ENCODE assay signal across 8 cellular contexts in genomic region chr13:99086869-99087129, GRCh38.
DNase-seq lines count a peak whose midpoint lies in the region; ATAC-seq and TF ChIP-seq lines count a peak whose summit lies in the region.

No MANE protein-coding gene starts in this region.

- H3K23ac ChIP-seq in neuronal stem cell (ENCODE audit: low read depth, low read length, poor library complexity), result peak overlapping the region; percentile 87

- no peaks in the 10 kb centered on the region for H3K9me3 ChIP-seq in neuronal stem cell (replicated peaks in 1 of 2; ENCODE audit: control insufficient read depth in 2 of 2, insufficient read depth in 1 of 2, low read depth in 1 of 2, low read length in 2 of 2)

- H3K4me2 ChIP-seq in neuronal stem cell (ENCODE audit: insufficient read depth, low read length, poor library complexity, severe bottlenecking), result peak overlapping the region; percentile 98

- H2AK5ac ChIP-seq in neuronal stem cell (ENCODE audit: low read depth, low read length), result peak overlapping the region; percentile 84

- peak overlapping the region; percentile 61 for H2BK12ac ChIP-seq in neuronal stem cell (ENCODE audit: low read length)

- H3K14ac ChIP-seq in neuronal stem cell (ENCODE audit: low read length), result peak overlapping the region; percentile 67

- ATAC-seq in GM19328 (IDR thresholded peaks at IDR 0.05; ENCODE audit: unreplicated experiment), result peak; percentile 10
- ATAC-seq in HG03460 (IDR thresholded peaks at IDR 0.05; ENCODE audit: unreplicated experiment), result peak; percentile 23

- peak overlapping the region; percentile 40 for H2BK120ac ChIP-seq in neuronal stem cell (ENCODE audit: low read depth, low read length)

- H3K9ac ChIP-seq in neuronal stem cell (ENCODE audit: low read depth, low read length, poor library complexity), result peak overlapping the region; percentile 80

- H2AFZ ChIP-seq in neuronal stem cell (ENCODE audit: low read length), result peak overlapping the region; percentile 88

- H3K79me1 ChIP-seq in neuronal stem cell (ENCODE audit: low read depth, low read length), result no peaks in the 10 kb centered on the region

- H3K4me3 Mint-ChIP-seq in activated CD4-positive, alpha-beta T cell treated with anti-CD3 and anti-CD28 coated beads, Interleukin-2, amount 10 ng/mL, durations not matched to agents 24 days and 14 days, result peak overlapping the region; percentile 97

- H3K27me3 ChIP-seq in neuronal stem cell (ENCODE audit: control insufficient read depth in 3 of 3, insufficient read depth in 3 of 3, low read depth in 1 of 3, low read length in 3 of 3), result peaks cover 9 to 69% (median 36%) of the 10 kb centered on the region in 3 experiments

- WGBS in neuronal stem cell (ENCODE audit: extremely low coverage in 2 of 2, insufficient read length in 2 of 2, insufficient replicate concordance in 1 of 2), 2 donors, result no CpG with 5 or more reads among the region's 28 CpGs

- H3K27me3 Mint-ChIP-seq in activated CD4-positive, alpha-beta T cell treated with anti-CD3 and anti-CD28 coated beads, Interleukin-2, amount 10 ng/mL, durations not matched to agents 24 days and 14 days, result peaks cover 1% of the 10 kb centered on the region

- peak overlapping the region; percentile 40 for H2BK15ac ChIP-seq in neuronal stem cell (ENCODE audit: low read length)

- H3K36me3 ChIP-seq in neuronal stem cell (replicated peaks in 1 of 2; ENCODE audit: control insufficient read depth in 2 of 2, insufficient read depth in 2 of 2, low read length in 2 of 2), result no peaks in the 10 kb centered on the region

- H3K9me3 Mint-ChIP-seq in activated CD4-positive, alpha-beta T cell treated with anti-CD3 and anti-CD28 coated beads, Interleukin-2, amount 10 ng/mL, durations not matched to agents 24 days and 14 days, result no peaks in the 10 kb centered on the region

- peaks cover 35% of the 10 kb centered on the region for H3K4me1 Mint-ChIP-seq in activated CD4-positive, alpha-beta T cell treated with anti-CD3 and anti-CD28 coated beads, Interleukin-2, amount 10 ng/mL, durations not matched to agents 24 days and 14 days

- H3K36me3 Mint-ChIP-seq in activated CD4-positive, alpha-beta T cell treated with anti-CD3 and anti-CD28 coated beads, Interleukin-2, amount 10 ng/mL, durations not matched to agents 24 days and 14 days (ENCODE audit: low read depth), result peaks cover 4% of the 10 kb centered on the region

- DNase-seq in activated CD4-positive, alpha-beta T cell treated with anti-CD3 and anti-CD28 coated beads, Interleukin-2, amount 10 ng/mL, durations not matched to agents 24 days and 14 days, result peak; percentile 84
- DNase-seq in epithelial cell of esophagus (ENCODE audit: low read depth), result no peak
- peak; percentile 31 for DNase-seq in neuronal stem cell (ENCODE audit: low spot score)
- no peak for DNase-seq in DMS 273 (lab: John Stamatoyannopoulos, UW; ENCODE audit: unreplicated experiment)
- DNase-seq in islet precursor cell, result no peak

- TF ChIP-seq CTCF in 22Rv1 (IDR thresholded peaks at IDR 0.05) (no peak), epithelial cell of esophagus (IDR thresholded peaks at IDR 0.05; ENCODE audit: insufficient read depth, low read depth, low read length, missing control alignments) (no peak)

- peak overlapping the region; percentile 94 for H3K18ac ChIP-seq in neuronal stem cell (ENCODE audit: low read length)

- no peak overlapping the region for H4K91ac ChIP-seq in neuronal stem cell (ENCODE audit: low read depth, low read length, poor library complexity)

- H3K27ac ChIP-seq in 22Rv1 (peak overlapping the region; percentile 83), neuronal stem cell (replicated peaks; ENCODE audit: low read length) (no peak overlapping the region)

- H4K8ac ChIP-seq in neuronal stem cell (ENCODE audit: low read depth, low read length), result no peak overlapping the region

- H3K4me3 ChIP-seq in epithelial cell of esophagus (ENCODE audit: low read length), result peak overlapping the region; percentile 79
- H3K4me3 ChIP-seq in neuronal stem cell (ENCODE audit: low read length in 2 of 2), result peak overlapping the region; percentile 56 to 83

- H3K4ac ChIP-seq in neuronal stem cell (ENCODE audit: low read length), result no peak overlapping the region

- no peak overlapping the region for H2BK5ac ChIP-seq in neuronal stem cell (ENCODE audit: low read length)

- H3K4me1 ChIP-seq in neuronal stem cell (ENCODE audit: control insufficient read depth in 2 of 2, insufficient read depth in 1 of 2, low read depth in 1 of 2, low read length in 2 of 2), result peaks cover 0 to 9% of the 10 kb centered on the region in 2 donors

- intact Hi-C loops in activated CD4-positive, alpha-beta T cell treated with anti-CD3 and anti-CD28 coated beads, Interleukin-2, amount 10 ng/mL, durations not matched to agents 24 days and 14 days (cut with micrococcal nuclease), result loop anchor here (1.0 to 10.0 kb wide), 10 partner anchors 38 to 512 kb away; partner anchors contain the start of genes GPR18, STK24 and UBAC2

- H3K27ac Mint-ChIP-seq in activated CD4-positive, alpha-beta T cell treated with anti-CD3 and anti-CD28 coated beads, Interleukin-2, amount 10 ng/mL, durations not matched to agents 24 days and 14 days, result peak overlapping the region; percentile 15

Comparison
In these comparisons a context has a peak if more than half of its experiments do, and no peak if none do; other contexts are left out.
1. DNase-seq: peak in activated CD4-positive, alpha-beta T cell treated with anti-CD3 and anti-CD28 coated beads, Interleukin-2, amount 10 ng/mL, durations not matched to agents 24 days and 14 days (single experiment) and neuronal stem cell (single experiment); none in epithelial cell of esophagus (single experiment), DMS 273 (single experiment) and islet precursor cell (single experiment).